In the genomic region with DNA sequence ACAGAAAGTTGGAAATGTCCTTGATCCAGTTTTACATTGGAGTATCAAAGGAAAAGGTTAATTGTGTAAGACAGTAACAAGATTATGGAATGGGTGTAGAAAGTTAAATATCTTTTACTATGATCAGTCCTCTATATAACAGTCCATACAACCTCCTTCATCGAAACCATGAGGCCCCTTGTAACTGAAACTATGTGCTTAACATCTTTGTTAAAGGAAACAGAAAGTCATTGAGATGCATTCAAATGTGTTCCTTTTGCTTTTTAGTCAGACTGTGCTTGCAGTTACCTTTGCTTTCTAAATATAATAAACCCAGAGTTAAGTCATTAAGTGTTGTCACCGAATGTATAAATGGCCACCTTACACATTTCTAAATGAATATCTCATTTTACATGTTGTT, we compare ENCODE assay signal across 23 cellular contexts.
DNase-seq lines count a peak whose midpoint lies in the region; ATAC-seq, FAIRE-seq and TF ChIP-seq lines count a peak whose summit lies in the region.
"Had no signal": no experiment of that assay in that cellular context is flagged by ENCODE, and none has a peak within 500 bp of the region (broad histone marks: within the 10 kb centered on the region; RNA-seq: fewer than 3 reads in every experiment).

No MANE protein-coding gene starts in this region.

- CTCF ChIA-PET in HepG2 (lab: Yijun Ruan, JAX; ENCODE audit: low intra/inter-chr PET ratio, low total read pairs): no interaction called here

- H3K9me3 ChIP-seq in HepG2 (ENCODE audit: low read length): no peaks in the 10 kb centered on the region
- H3K9me3 ChIP-seq: gastrocnemius medialis, lower lobe of right lung, upper lobe of right lung had no signal

- FAIRE-seq in HepG2 (lab: Jason Lieb, UNC): no peak

- no peaks in the 10 kb centered on the region for H4K20me1 ChIP-seq in HepG2 (ENCODE audit: insufficient read depth, low read length)

- TF ChIP-seq RAD21 in HepG2 (CRISPR knock-in tag; IDR thresholded peaks at IDR 0.05): no peak

- POLR2A ChIA-PET in HepG2 (lab: Yijun Ruan, JAX): no interaction called here

- H3K9ac ChIP-seq in HepG2 (ENCODE audit: insufficient read depth, low read depth, low read length): no peak overlapping the region
- H3K9ac ChIP-seq: KMS-11 had no signal

- no peak overlapping the region for H3K4me2 ChIP-seq in HepG2 (ENCODE audit: low read depth, low read length)
- H3K4me2 ChIP-seq: KMS-11 had no signal

- peak; percentile 27 for DNase-seq in GM10266 (ENCODE audit: extremely low spot score)
- no peak for DNase-seq in cortex of kidney (lab: John Stamatoyannopoulos, UW)
- DNase-seq in DMS79 (lab: John Stamatoyannopoulos, UW): no peak
- DNase-seq in NCI-H1092 treated with DMSO at 0.1 percent for 48 hours (lab: John Stamatoyannopoulos, UW): no peak
- no peak for DNase-seq in HepG2 (ENCODE audit: low spot score)
- DNase-seq: ACHN; activated gamma-delta T cell; CD8-positive, alpha-beta memory T cell; gastrocnemius medialis; lower lobe of right lung; NCI-H1436; posterior cingulate gyrus; small intestine; T-helper 17 cell; upper lobe of right lung had no signal

- TF ChIP-seq CTCF in GM10266 (IDR thresholded peaks at IDR 0.05; ENCODE audit: control insufficient read depth, insufficient read depth, low read depth, missing control alignments) (no peak), HepG2 (CRISPR knock-in tag; IDR thresholded peaks at IDR 0.05) (no peak)

- H3K4me3 ChIP-seq in HepG2 (replicated peaks in 1 of 3; ENCODE audit: insufficient read depth in 1 of 3, low read depth in 2 of 3, low read length in 3 of 3): no peak overlapping the region
- H3K4me3 ChIP-seq: coronary artery, gastrocnemius medialis, lower lobe of right lung, upper lobe of right lung had no signal

- ATAC-seq in GM19463 (IDR thresholded peaks at IDR 0.05; ENCODE audit: unreplicated experiment) (peak; percentile 91), HG02798 (IDR thresholded peaks at IDR 0.05; ENCODE audit: poor library complexity, unreplicated experiment) (peak; percentile 74), HG03565 (IDR thresholded peaks at IDR 0.05; ENCODE audit: unreplicated experiment) (peak; percentile 90), HepG2 (no peak)
- ATAC-seq: gastrocnemius medialis; lower lobe of right lung; Right ventricle myocardium inferior; stimulated activated memory B cell treated with anti-CD40 and anti-IgM and Interleukin-4, amounts not matched to agents 10 μg/mL and 1 μg/mL and 100 μg/mL, for 72 hours; T-helper 17 cell; upper lobe of right lung had no signal

- H3K27me3 ChIP-seq in HepG2 (ENCODE audit: control insufficient read depth in 1 of 2, insufficient read depth in 2 of 2, low read length in 2 of 2): no peaks in the 10 kb centered on the region; a peak in 1 of 5 replicates
- H3K27me3 ChIP-seq: gastrocnemius medialis, upper lobe of right lung had no signal

- H3K27ac ChIP-seq in HepG2 (ENCODE audit: extremely low read length, insufficient read depth, low read length): no peak overlapping the region
- H3K27ac ChIP-seq: coronary artery, epithelial cell of prostate, gastrocnemius medialis, KMS-11, lower lobe of right lung, upper lobe of right lung had no signal

- TF ChIP-seq POLR2A in HepG2 (IDR thresholded peaks at IDR 0.05; ENCODE audit: insufficient read depth in 1 of 2, low read depth in 2 of 2, low read length in 2 of 2): no peak

- WGBS in HepG2 (ENCODE audit: low lambda C conversion rate): 1% methylated on average over 2 of the region's 2 CpGs

- BruUV-seq in HepG2 (replicated peaks; lab: Mats Ljungman, UMichigan): no TSS peak

- H2AFZ ChIP-seq in HepG2 (ENCODE audit: low read length): no peak overlapping the region

- no peaks in the 10 kb centered on the region for H3K79me2 ChIP-seq in HepG2 (ENCODE audit: insufficient read depth, low read length)

- H3K4me1 ChIP-seq in HepG2 (ENCODE audit: insufficient read depth, low read length): no peaks in the 10 kb centered on the region
- H3K4me1 ChIP-seq: gastrocnemius medialis, lower lobe of right lung, upper lobe of right lung had no signal

- intact Hi-C loops in HepG2 (cut with micrococcal nuclease; ENCODE audit: unreplicated experiment): no loop called here

- no peak for TF ChIP-seq EP300 in HepG2 (IDR thresholded peaks at IDR 0.05; ENCODE audit: low read depth in 2 of 2, low read length in 2 of 2)
- no peak for TF ChIP-seq EP300 in HepG2 (CRISPR knock-in tag; IDR thresholded peaks at IDR 0.05; ENCODE audit: borderline replicate concordance)

- in situ Hi-C loops in HepG2 (cut with HindIII; ENCODE audit: extremely low pct_ligation_motif_present, low pct_unique_long_range_greater_than_20kb): no loop called here

- H3K36me3 ChIP-seq in HepG2 (replicated peaks in 1 of 2; ENCODE audit: control insufficient read depth in 1 of 2, insufficient read depth in 2 of 2, low read length in 2 of 2): no peaks in the 10 kb centered on the region
- H3K36me3 ChIP-seq: gastrocnemius medialis, lower lobe of right lung, upper lobe of right lung had no signal

TF ChIP-seq in HepG2, 621 proteins besides CTCF, POLR2A, EP300 and RAD21:
- TF ChIP-seq KLF9 (CRISPR knock-in tag; IDR thresholded peaks at IDR 0.05; ENCODE audit: low read depth) (no peak), ZNF232 (CRISPR knock-in tag; IDR thresholded peaks at IDR 0.05; ENCODE audit: borderline replicate concordance) (no peak), FOXJ3 (CRISPR knock-in tag; IDR thresholded peaks at IDR 0.05; ENCODE audit: borderline replicate concordance) (no peak), MEF2D (CRISPR knock-in tag; IDR thresholded peaks at IDR 0.05) (no peak)
- TF ChIP-seq, protein P1, sequence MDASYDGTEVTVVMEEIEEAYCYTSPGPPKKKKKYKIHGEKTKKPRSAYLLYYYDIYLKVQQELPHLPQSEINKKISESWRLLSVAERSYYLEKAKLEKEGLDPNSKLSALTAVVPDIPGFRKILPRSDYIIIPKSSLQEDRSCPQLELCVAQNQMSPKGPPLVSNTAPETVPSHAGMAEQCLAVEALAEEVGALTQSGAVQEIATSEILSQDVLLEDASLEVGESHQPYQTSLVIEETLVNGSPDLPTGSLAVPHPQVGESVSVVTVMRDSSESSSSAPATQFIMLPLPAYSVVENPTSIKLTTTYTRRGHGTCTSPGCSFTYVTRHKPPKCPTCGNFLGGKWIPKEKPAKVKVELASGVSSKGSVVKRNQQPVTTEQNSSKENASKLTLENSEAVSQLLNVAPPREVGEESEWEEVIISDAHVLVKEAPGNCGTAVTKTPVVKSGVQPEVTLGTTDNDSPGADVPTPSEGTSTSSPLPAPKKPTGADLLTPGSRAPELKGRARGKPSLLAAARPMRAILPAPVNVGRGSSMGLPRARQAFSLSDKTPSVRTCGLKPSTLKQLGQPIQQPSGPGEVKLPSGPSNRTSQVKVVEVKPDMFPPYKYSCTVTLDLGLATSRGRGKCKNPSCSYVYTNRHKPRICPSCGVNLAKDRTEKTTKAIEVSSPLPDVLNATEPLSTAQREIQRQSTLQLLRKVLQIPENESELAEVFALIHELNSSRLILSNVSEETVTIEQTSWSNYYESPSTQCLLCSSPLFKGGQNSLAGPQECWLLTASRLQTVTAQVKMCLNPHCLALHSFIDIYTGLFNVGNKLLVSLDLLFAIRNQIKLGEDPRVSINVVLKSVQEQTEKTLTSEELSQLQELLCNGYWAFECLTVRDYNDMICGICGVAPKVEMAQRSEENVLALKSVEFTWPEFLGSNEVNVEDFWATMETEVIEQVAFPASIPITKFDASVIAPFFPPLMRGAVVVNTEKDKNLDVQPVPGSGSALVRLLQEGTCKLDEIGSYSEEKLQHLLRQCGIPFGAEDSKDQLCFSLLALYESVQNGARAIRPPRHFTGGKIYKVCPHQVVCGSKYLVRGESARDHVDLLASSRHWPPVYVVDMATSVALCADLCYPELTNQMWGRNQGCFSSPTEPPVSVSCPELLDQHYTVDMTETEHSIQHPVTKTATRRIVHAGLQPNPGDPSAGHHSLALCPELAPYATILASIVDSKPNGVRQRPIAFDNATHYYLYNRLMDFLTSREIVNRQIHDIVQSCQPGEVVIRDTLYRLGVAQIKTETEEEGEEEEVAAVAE (CRISPR knock-in tag; IDR thresholded peaks at IDR 0.05; ENCODE audit: borderline replicate concordance): no peak
- TF ChIP-seq, protein P2, sequence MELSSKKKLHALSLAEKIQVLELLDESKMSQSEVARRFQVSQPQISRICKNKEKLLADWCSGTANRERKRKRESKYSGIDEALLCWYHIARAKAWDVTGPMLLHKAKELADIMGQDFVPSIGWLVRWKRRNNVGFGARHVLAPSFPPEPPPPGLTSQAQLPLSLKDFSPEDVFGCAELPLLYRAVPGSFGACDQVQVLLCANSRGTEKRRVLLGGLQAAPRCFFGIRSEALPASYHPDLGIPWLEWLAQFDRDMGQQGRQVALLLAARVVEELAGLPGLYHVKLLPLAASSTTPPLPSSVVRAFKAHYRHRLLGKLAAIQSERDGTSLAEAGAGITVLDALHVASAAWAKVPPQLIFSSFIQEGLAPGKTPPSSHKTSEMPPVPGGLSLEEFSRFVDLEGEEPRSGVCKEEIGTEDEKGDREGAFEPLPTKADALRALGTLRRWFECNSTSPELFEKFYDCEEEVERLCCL (CRISPR knock-in tag; IDR thresholded peaks at IDR 0.05; ENCODE audit: borderline replicate concordance): no peak
